1 cellular context compared by ENCODE assay signal in the genomic region with DNA sequence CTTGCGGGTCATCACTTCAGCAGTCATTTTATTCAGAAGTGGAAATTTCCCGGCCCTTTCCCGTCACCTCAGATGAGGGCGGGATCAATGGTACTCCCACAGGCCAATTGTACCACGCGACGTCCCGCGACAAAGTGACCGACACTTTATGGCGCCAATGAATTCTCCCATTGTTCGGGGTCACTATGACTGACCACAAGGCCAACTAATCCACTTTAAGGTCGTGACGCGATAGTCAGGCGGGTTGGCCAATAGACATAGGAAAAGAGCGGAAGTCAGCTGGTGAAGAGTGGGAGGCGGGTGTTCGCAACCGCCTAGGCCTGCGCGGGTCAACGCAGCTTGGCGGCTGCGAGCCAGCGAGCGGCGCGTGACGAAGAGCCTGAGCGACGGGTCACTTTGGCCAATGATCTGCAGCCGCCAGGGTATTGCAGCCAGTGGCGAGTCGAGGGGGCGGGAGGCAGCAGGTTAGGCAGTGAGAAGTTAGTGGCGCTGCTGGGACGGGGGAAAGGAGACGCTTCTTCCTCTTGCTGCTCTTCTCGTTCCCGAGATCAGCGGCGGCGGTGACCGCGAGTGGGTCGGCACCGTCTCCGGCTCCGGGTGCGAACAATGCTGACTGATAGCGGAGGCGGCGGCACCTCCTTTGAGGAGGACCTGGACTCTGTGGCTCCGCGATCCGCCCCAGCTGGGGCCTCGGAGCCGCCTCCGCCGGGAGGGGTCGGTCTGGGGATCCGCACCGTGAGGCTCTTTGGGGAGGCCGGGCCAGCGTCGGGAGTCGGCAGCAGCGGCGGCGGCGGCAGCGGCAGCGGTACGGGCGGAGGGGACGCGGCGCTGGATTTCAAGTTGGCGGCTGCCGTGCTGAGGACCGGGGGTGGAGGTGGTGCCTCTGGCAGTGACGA.
TF ChIP-seq lines count a peak whose summit lies in the region.

A gene with protein sequence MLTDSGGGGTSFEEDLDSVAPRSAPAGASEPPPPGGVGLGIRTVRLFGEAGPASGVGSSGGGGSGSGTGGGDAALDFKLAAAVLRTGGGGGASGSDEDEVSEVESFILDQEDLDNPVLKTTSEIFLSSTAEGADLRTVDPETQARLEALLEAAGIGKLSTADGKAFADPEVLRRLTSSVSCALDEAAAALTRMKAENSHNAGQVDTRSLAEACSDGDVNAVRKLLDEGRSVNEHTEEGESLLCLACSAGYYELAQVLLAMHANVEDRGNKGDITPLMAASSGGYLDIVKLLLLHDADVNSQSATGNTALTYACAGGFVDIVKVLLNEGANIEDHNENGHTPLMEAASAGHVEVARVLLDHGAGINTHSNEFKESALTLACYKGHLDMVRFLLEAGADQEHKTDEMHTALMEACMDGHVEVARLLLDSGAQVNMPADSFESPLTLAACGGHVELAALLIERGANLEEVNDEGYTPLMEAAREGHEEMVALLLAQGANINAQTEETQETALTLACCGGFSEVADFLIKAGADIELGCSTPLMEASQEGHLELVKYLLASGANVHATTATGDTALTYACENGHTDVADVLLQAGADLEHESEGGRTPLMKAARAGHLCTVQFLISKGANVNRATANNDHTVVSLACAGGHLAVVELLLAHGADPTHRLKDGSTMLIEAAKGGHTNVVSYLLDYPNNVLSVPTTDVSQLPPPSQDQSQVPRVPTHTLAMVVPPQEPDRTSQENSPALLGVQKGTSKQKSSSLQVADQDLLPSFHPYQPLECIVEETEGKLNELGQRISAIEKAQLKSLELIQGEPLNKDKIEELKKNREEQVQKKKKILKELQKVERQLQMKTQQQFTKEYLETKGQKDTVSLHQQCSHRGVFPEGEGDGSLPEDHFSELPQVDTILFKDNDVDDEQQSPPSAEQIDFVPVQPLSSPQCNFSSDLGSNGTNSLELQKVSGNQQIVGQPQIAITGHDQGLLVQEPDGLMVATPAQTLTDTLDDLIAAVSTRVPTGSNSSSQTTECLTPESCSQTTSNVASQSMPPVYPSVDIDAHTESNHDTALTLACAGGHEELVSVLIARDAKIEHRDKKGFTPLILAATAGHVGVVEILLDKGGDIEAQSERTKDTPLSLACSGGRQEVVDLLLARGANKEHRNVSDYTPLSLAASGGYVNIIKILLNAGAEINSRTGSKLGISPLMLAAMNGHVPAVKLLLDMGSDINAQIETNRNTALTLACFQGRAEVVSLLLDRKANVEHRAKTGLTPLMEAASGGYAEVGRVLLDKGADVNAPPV (N-terminal part only) (plus strand): TSS at position 472 of the 896 bp plus-strand sequence. CDS start 135 bp downstream, at position 607.

TF ChIP-seq in K562, 482 proteins besides CTCF, POLR2A, EP300 and RAD21 (continued from another document and continues in another):
- TF ChIP-seq, protein P1, sequence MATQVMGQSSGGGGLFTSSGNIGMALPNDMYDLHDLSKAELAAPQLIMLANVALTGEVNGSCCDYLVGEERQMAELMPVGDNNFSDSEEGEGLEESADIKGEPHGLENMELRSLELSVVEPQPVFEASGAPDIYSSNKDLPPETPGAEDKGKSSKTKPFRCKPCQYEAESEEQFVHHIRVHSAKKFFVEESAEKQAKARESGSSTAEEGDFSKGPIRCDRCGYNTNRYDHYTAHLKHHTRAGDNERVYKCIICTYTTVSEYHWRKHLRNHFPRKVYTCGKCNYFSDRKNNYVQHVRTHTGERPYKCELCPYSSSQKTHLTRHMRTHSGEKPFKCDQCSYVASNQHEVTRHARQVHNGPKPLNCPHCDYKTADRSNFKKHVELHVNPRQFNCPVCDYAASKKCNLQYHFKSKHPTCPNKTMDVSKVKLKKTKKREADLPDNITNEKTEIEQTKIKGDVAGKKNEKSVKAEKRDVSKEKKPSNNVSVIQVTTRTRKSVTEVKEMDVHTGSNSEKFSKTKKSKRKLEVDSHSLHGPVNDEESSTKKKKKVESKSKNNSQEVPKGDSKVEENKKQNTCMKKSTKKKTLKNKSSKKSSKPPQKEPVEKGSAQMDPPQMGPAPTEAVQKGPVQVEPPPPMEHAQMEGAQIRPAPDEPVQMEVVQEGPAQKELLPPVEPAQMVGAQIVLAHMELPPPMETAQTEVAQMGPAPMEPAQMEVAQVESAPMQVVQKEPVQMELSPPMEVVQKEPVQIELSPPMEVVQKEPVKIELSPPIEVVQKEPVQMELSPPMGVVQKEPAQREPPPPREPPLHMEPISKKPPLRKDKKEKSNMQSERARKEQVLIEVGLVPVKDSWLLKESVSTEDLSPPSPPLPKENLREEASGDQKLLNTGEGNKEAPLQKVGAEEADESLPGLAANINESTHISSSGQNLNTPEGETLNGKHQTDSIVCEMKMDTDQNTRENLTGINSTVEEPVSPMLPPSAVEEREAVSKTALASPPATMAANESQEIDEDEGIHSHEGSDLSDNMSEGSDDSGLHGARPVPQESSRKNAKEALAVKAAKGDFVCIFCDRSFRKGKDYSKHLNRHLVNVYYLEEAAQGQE (CRISPR knock-in tag; IDR thresholded peaks at IDR 0.05; ENCODE audit: low read depth) = peak; percentile 71; the same call in 1 of the 2 replicates
- 0 out of 2 replicates have a peak, but pooled peaks have one; percentile 21 for TF ChIP-seq ATF1 (CRISPR knock-in tag; IDR thresholded peaks at IDR 0.05)
- TF ChIP-seq ATF1 (tag; IDR thresholded peaks at IDR 0.05) = peak; percentile 99
- no peak for TF ChIP-seq ZNF696 (CRISPR knock-in tag; conservative IDR thresholded peaks at IDR 0.05)
- TF ChIP-seq ZNF766 (CRISPR knock-in tag; conservative IDR thresholded peaks at IDR 0.05) = no peak
- 0 out of 2 replicates have a peak, but pooled peaks have one; percentile 29 for TF ChIP-seq ZNF445 (CRISPR knock-in tag; IDR thresholded peaks at IDR 0.05; ENCODE audit: low read depth)
- TF ChIP-seq, protein P2, sequence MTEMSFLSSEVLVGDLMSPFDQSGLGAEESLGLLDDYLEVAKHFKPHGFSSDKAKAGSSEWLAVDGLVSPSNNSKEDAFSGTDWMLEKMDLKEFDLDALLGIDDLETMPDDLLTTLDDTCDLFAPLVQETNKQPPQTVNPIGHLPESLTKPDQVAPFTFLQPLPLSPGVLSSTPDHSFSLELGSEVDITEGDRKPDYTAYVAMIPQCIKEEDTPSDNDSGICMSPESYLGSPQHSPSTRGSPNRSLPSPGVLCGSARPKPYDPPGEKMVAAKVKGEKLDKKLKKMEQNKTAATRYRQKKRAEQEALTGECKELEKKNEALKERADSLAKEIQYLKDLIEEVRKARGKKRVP (CRISPR knock-in tag; IDR thresholded peaks at IDR 0.05) = 0 out of 2 replicates have a peak, but pooled peaks have one; percentile 29
- peak; percentile 59 for TF ChIP-seq MEIS2 (IDR thresholded peaks at IDR 0.05; ENCODE audit: partially characterized antibody)
- TF ChIP-seq PHB (CRISPR knock-in tag; IDR thresholded peaks at IDR 0.05) = no peak
- TF ChIP-seq L3MBTL2 (IDR thresholded peaks at IDR 0.05) = peak; percentile 60
- peak; percentile 52; the same call in 1 of the 2 replicates for TF ChIP-seq ZNF583 (CRISPR knock-in tag; IDR thresholded peaks at IDR 0.05)
- TF ChIP-seq CBX8 (IDR thresholded peaks at IDR 0.05; ENCODE audit: borderline replicate concordance, extremely low read depth, low read depth, low read length, poor library complexity, severe bottlenecking) = no peak
- no peak for TF ChIP-seq HOXB6 (CRISPR knock-in tag; IDR thresholded peaks at IDR 0.05; ENCODE audit: borderline replicate concordance)
- no peak for TF ChIP-seq EZH2 (IDR thresholded peaks at IDR 0.05; ENCODE audit: borderline replicate concordance, low read depth, low read length)
- TF ChIP-seq ZKSCAN1 (IDR thresholded peaks at IDR 0.05; ENCODE audit: low read depth, low read length) = no peak
- TF ChIP-seq, protein P3, sequence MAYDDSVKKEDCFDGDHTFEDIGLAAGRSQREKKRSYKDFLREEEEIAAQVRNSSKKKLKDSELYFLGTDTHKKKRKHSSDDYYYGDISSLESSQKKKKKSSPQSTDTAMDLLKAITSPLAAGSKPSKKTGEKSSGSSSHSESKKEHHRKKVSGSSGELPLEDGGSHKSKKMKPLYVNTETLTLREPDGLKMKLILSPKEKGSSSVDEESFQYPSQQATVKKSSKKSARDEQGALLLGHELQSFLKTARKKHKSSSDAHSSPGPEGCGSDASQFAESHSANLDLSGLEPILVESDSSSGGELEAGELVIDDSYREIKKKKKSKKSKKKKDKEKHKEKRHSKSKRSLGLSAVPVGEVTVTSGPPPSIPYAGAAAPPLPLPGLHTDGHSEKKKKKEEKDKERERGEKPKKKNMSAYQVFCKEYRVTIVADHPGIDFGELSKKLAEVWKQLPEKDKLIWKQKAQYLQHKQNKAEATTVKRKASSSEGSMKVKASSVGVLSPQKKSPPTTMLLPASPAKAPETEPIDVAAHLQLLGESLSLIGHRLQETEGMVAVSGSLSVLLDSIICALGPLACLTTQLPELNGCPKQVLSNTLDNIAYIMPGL (CRISPR knock-in tag; IDR thresholded peaks at IDR 0.05) = no peak
- TF ChIP-seq MAFG (tag; conservative IDR thresholded peaks at IDR 0.05) = no peak
- TF ChIP-seq EGR1 (conservative IDR thresholded peaks at IDR 0.05) = peak; percentile 59; the same call in 1 of the 2 replicates
- TF ChIP-seq, protein P4, sequence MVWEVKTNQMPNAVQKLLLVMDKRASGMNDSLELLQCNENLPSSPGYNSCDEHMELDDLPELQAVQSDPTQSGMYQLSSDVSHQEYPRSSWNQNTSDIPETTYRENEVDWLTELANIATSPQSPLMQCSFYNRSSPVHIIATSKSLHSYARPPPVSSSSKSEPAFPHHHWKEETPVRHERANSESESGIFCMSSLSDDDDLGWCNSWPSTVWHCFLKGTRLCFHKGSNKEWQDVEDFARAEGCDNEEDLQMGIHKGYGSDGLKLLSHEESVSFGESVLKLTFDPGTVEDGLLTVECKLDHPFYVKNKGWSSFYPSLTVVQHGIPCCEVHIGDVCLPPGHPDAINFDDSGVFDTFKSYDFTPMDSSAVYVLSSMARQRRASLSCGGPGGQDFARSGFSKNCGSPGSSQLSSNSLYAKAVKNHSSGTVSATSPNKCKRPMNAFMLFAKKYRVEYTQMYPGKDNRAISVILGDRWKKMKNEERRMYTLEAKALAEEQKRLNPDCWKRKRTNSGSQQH (CRISPR knock-in tag; IDR thresholded peaks at IDR 0.05) = peak; percentile 64; the same call in 1 of the 2 replicates
- TF ChIP-seq, protein P5, sequence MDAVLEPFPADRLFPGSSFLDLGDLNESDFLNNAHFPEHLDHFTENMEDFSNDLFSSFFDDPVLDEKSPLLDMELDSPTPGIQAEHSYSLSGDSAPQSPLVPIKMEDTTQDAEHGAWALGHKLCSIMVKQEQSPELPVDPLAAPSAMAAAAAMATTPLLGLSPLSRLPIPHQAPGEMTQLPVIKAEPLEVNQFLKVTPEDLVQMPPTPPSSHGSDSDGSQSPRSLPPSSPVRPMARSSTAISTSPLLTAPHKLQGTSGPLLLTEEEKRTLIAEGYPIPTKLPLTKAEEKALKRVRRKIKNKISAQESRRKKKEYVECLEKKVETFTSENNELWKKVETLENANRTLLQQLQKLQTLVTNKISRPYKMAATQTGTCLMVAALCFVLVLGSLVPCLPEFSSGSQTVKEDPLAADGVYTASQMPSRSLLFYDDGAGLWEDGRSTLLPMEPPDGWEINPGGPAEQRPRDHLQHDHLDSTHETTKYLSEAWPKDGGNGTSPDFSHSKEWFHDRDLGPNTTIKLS (IDR thresholded peaks at IDR 0.05; ENCODE audit: borderline replicate concordance, low read depth) = peak; percentile 41; the same call in 1 of the 2 replicates
- TF ChIP-seq TAF9B (IDR thresholded peaks at IDR 0.05; ENCODE audit: partially characterized antibody) = peak; percentile 91
- TF ChIP-seq, protein P6, sequence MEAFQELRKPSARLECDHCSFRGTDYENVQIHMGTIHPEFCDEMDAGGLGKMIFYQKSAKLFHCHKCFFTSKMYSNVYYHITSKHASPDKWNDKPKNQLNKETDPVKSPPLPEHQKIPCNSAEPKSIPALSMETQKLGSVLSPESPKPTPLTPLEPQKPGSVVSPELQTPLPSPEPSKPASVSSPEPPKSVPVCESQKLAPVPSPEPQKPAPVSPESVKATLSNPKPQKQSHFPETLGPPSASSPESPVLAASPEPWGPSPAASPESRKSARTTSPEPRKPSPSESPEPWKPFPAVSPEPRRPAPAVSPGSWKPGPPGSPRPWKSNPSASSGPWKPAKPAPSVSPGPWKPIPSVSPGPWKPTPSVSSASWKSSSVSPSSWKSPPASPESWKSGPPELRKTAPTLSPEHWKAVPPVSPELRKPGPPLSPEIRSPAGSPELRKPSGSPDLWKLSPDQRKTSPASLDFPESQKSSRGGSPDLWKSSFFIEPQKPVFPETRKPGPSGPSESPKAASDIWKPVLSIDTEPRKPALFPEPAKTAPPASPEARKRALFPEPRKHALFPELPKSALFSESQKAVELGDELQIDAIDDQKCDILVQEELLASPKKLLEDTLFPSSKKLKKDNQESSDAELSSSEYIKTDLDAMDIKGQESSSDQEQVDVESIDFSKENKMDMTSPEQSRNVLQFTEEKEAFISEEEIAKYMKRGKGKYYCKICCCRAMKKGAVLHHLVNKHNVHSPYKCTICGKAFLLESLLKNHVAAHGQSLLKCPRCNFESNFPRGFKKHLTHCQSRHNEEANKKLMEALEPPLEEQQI (IDR thresholded peaks at IDR 0.05) = no peak
- TF ChIP-seq MTA1 (IDR thresholded peaks at IDR 0.05; ENCODE audit: borderline replicate concordance) = no peak
- TF ChIP-seq, protein P7, sequence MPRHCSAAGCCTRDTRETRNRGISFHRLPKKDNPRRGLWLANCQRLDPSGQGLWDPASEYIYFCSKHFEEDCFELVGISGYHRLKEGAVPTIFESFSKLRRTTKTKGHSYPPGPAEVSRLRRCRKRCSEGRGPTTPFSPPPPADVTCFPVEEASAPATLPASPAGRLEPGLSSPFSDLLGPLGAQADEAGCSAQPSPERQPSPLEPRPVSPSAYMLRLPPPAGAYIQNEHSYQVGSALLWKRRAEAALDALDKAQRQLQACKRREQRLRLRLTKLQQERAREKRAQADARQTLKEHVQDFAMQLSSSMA (CRISPR knock-in tag; IDR thresholded peaks at IDR 0.05) = no peak
- no peak for TF ChIP-seq ZFP30 (CRISPR knock-in tag; IDR thresholded peaks at IDR 0.05; ENCODE audit: borderline replicate concordance)
- no peak for TF ChIP-seq MEF2A (IDR thresholded peaks at IDR 0.05; ENCODE audit: control insufficient read depth, low read depth, low read length)
- TF ChIP-seq HMG20B (CRISPR knock-in tag; IDR thresholded peaks at IDR 0.05) = no peak
- peak; percentile 69 for TF ChIP-seq CCNT2 (IDR thresholded peaks at IDR 0.05; ENCODE audit: borderline replicate concordance, extremely low read depth, insufficient read length, low read depth, low read length)
- TF ChIP-seq ZBTB17 (CRISPR knock-in tag; IDR thresholded peaks at IDR 0.05) = peak; percentile 81
- peak; percentile 78; the same call in 1 of the 2 replicates for TF ChIP-seq GTF2E2 (tag; IDR thresholded peaks at IDR 0.05)
- peak; percentile 99 for TF ChIP-seq BHLHE40 (IDR thresholded peaks at IDR 0.05; ENCODE audit: low read length)
- TF ChIP-seq ZNF140 (CRISPR knock-in tag; IDR thresholded peaks at IDR 0.05) = no peak
- TF ChIP-seq, protein P8, sequence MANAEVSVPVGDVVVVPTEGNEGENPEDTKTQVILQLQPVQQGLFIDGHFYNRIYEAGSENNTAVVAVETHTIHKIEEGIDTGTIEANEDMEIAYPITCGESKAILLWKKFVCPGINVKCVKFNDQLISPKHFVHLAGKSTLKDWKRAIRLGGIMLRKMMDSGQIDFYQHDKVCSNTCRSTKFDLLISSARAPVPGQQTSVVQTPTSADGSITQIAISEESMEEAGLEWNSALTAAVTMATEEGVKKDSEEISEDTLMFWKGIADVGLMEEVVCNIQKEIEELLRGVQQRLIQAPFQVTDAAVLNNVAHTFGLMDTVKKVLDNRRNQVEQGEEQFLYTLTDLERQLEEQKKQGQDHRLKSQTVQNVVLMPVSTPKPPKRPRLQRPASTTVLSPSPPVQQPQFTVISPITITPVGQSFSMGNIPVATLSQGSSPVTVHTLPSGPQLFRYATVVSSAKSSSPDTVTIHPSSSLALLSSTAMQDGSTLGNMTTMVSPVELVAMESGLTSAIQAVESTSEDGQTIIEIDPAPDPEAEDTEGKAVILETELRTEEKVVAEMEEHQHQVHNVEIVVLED (CRISPR knock-in tag; IDR thresholded peaks at IDR 0.05) = peak; percentile 78
- no peak for TF ChIP-seq SRSF7 (optimal IDR thresholded peaks at IDR 0.05; ENCODE audit: low read depth, low read length)
- no peak for TF ChIP-seq SMARCE1 (IDR thresholded peaks at IDR 0.05)
- no peak for TF ChIP-seq ZNF124 (CRISPR knock-in tag; IDR thresholded peaks at IDR 0.05)
- TF ChIP-seq ZKSCAN8 (CRISPR knock-in tag; IDR thresholded peaks at IDR 0.05) = no peak
